Comparison of ENCODE assay signal across 8 cellular contexts in the genomic region with DNA sequence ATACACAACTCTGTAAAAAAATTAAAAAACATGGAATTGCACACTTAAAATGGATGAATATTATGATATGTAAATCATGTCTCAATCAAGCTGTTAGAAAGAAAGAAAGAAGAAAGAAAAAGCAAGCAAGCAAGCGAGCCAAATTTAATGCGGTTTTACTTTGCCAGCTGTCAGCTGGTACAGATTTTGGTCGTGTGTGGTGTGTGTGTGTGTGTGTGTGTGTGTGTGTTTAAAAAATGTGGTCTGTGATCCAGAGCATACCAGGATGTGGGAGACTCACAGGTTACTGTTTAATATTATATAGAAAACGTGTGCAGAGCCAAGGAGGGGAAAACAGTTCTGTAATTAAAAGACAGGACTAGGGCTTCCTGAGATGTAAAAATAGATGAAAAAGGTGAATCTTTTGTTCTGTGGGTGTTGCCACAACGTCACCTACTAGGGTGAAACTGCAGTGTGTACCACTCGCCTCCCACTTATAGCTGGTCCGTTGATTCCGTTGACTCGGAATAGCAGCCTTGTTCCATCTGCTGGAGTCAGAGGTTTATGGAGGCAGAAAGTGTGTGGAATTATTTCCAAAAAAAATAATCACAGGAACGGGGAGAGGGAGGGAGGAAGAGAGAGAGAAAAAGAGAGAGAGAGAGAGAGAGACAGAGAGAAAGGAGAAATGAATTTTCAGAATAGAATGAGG.
DNase-seq lines count a peak whose midpoint lies in the region; ATAC-seq, FAIRE-seq and TF ChIP-seq lines count a peak whose summit lies in the region.

No MANE protein-coding gene starts in this region.

- no peaks in the 10 kb centered on the region for H3K9me3 ChIP-seq in right lobe of liver
- H3K9me3 ChIP-seq in psoas muscle = no peaks in the 10 kb centered on the region

- peak overlapping the region; percentile 73 for H3K4me3 Mint-ChIP-seq in activated CD8-positive, alpha-beta T cell treated with anti-CD3 and anti-CD28 coated beads for 36 hours

- no peak for TF ChIP-seq POLR2A in right lobe of liver (IDR thresholded peaks at IDR 0.05)

- no peak overlapping the region for H3K4me3 ChIP-seq in right lobe of liver
- no peak overlapping the region for H3K4me3 ChIP-seq in psoas muscle

- H3K36me3 ChIP-seq in right lobe of liver (no peaks in the 10 kb centered on the region), psoas muscle (ENCODE audit: insufficient read depth in 1 of 2, low read depth in 1 of 2) (no peaks in the 10 kb centered on the region)

- intact Hi-C loops in activated CD8-positive, alpha-beta T cell treated with anti-CD3 and anti-CD28 coated beads for 36 hours (cut with micrococcal nuclease) = loop anchor here (5.0 to 10.0 kb wide), 3 partner anchors 35 to 295 kb away; no protein-coding TSS in a partner anchor
- intact Hi-C loops in right lobe of liver (cut with DNase I) = no loop called here
- intact Hi-C loops in psoas muscle (cut with DNase I) = no loop called here

- no peaks in the 10 kb centered on the region for H3K27me3 ChIP-seq in right lobe of liver
- no peaks in the 10 kb centered on the region for H3K27me3 ChIP-seq in psoas muscle (ENCODE audit: insufficient read depth in 3 of 3, low read length in 2 of 3)

- FAIRE-seq in GM18507 (lab: Jason Lieb, UNC) = peak; percentile 82

- H3K27ac ChIP-seq in right lobe of liver (no peak overlapping the region), psoas muscle (no peak overlapping the region)

- POLR2A ChIA-PET in activated CD8-positive, alpha-beta T cell treated with anti-CD3 and anti-CD28 coated beads for 36 hours (lab: Charles Lee) = interaction anchor here (0.6 to 2.2 kb wide), 11 partner anchors 11 to 291 kb away, joined by 3 to 14 read pairs (median 4); no protein-coding TSS in a partner anchor

- TF ChIP-seq CTCF in activated CD8-positive, alpha-beta T cell treated with anti-CD3 and anti-CD28 coated beads for 36 hours (IDR thresholded peaks at IDR 0.05) = no peak
- TF ChIP-seq CTCF in right lobe of liver (IDR thresholded peaks at IDR 0.05) = no peak
- TF ChIP-seq CTCF in psoas muscle (IDR thresholded peaks at IDR 0.05) = no peak

- H3K9me3 Mint-ChIP-seq in activated CD8-positive, alpha-beta T cell treated with anti-CD3 and anti-CD28 coated beads for 36 hours = no peaks in the 10 kb centered on the region

- DNase-seq in GM18507 (ENCODE audit: extremely low spot score, insufficient read length, low read depth) (peak; percentile 35), glomerular visceral epithelial cell (ENCODE audit: extremely low spot score) (peak; percentile 83), cerebellum (ENCODE audit: low spot score) (no peak), right lobe of liver (no peak), psoas muscle (no peak), GDM1 (lab: John Stamatoyannopoulos, UW) (no peak)
- DNase-seq in activated CD8-positive, alpha-beta T cell treated with anti-CD3 and anti-CD28 coated beads for 36 hours = peak; percentile 70

- CTCF ChIA-PET in activated CD8-positive, alpha-beta T cell treated with anti-CD3 and anti-CD28 coated beads for 36 hours (lab: Charles Lee) = interaction anchor here (0.8 to 2.4 kb wide), 16 partner anchors 8 to 165 kb away, joined by 3 to 38 read pairs (median 5); no protein-coding TSS in a partner anchor

- peak overlapping the region; percentile 96 for H3K27ac Mint-ChIP-seq in activated CD8-positive, alpha-beta T cell treated with anti-CD3 and anti-CD28 coated beads for 36 hours

- H3K4me1 ChIP-seq in right lobe of liver (peaks cover 0 to 34% (median 14%) of the 10 kb centered on the region in 4 donors), psoas muscle (peaks cover 1% of the 10 kb centered on the region)

- no peaks in the 10 kb centered on the region for H3K27me3 Mint-ChIP-seq in activated CD8-positive, alpha-beta T cell treated with anti-CD3 and anti-CD28 coated beads for 36 hours

- no peaks in the 10 kb centered on the region for H3K36me3 Mint-ChIP-seq in activated CD8-positive, alpha-beta T cell treated with anti-CD3 and anti-CD28 coated beads for 36 hours (ENCODE audit: low read depth)

- ATAC-seq in HG03457 (IDR thresholded peaks at IDR 0.05; ENCODE audit: unreplicated experiment) (peak; percentile 36), right lobe of liver (no peak), psoas muscle (no peak)
- peak; percentile 63 for ATAC-seq in activated CD8-positive, alpha-beta T cell treated with anti-CD3 and anti-CD28 coated beads for 36 hours

- 52% methylated on average over 10 of the region's 10 CpGs for WGBS in right lobe of liver (ENCODE audit: insufficient coverage, low coverage, low lambda C conversion rate, missing lambda C conversion rate)
- WGBS in psoas muscle, 3 donors = 25 to 39% (median 30%) methylated on average over 10 of the region's 10 CpGs

- peaks cover 50% of the 10 kb centered on the region for H3K4me1 Mint-ChIP-seq in activated CD8-positive, alpha-beta T cell treated with anti-CD3 and anti-CD28 coated beads for 36 hours (ENCODE audit: low read depth)

Comparison
In these comparisons a context has a peak if more than half of its experiments do, and no peak if none do; other contexts are left out.
1. DNase-seq: peak in GM18507 (single experiment), activated CD8-positive, alpha-beta T cell treated with anti-CD3 and anti-CD28 coated beads for 36 hours (single experiment) and glomerular visceral epithelial cell (single experiment); none in cerebellum (single experiment), right lobe of liver (0 of 3), psoas muscle (0 of 2) and GDM1 (single experiment).
2. ATAC-seq: peak in HG03457 (single experiment) and activated CD8-positive, alpha-beta T cell treated with anti-CD3 and anti-CD28 coated beads for 36 hours (single experiment); none in right lobe of liver (0 of 4) and psoas muscle (0 of 4).